Comparison of ENCODE assay signal across 11 cellular contexts in the genomic region with DNA sequence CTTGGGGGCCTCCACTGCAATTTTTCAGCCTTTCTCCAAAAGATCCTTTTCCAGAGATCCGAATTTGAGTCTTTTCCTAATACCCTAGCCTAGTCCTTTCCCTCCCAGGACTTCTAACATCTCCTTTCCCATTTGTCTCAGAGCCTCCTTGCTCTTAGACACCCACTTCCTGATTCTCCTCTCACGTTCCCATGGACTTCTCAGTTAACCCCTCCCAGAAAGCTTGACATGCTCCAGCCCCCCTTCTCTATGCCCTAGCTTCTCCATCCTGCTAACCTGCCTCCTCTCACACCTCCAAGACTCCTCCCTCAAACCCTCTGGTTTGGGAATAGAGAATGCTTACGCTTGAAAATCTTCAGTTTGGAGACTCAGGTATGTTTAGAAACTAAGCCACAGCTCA. TPM values are rescaled to one million over a fixed set of nuclear protein-coding genes. Genes with fewer than 3 reads are reported as not detected.
A peak's percentile ranks its signal among the peaks of the same experiment; 100 is the strongest.
DNase-seq lines count a peak whose midpoint lies in the region; ATAC-seq and TF ChIP-seq lines count a peak whose summit lies in the region.
"Had no signal": no experiment of that assay in that cellular context is flagged by ENCODE, and none has a peak within 500 bp of the region (broad histone marks: within the 10 kb centered on the region; RNA-seq: fewer than 3 reads in every experiment).

No MANE protein-coding gene starts in this region.

- TF ChIP-seq CTCF in WI38 (IDR thresholded peaks at IDR 0.05; ENCODE audit: low read depth, low read length), result no peak
- no peak for TF ChIP-seq CTCF in fibroblast of the aortic adventitia (IDR thresholded peaks at IDR 0.05; ENCODE audit: insufficient read depth, low read length)

- peaks cover 20 to 35% (median 20%) of the 10 kb centered on the region in 3 donors for H3K36me3 ChIP-seq in skeletal muscle tissue (ENCODE audit: control insufficient read depth in 3 of 3, insufficient read depth in 3 of 3, low read length in 3 of 3)

- peaks cover 59 to 70% (median 59%) of the 10 kb centered on the region in 3 donors for H3K4me1 ChIP-seq in skeletal muscle tissue (ENCODE audit: control insufficient read depth in 3 of 3, insufficient read depth in 3 of 3, low read length in 3 of 3)

- H3K27ac Mint-ChIP-seq in T-helper 2 cell treated with Interferon-gamma antibody and Interleukin-4, amounts not matched to agents 5 μg/mL and 100 μg/mL, for 36 hours, result peak overlapping the region; percentile 81

- H3K27me3 ChIP-seq in skeletal muscle tissue (ENCODE audit: control insufficient read depth in 3 of 3, insufficient read depth in 3 of 3, low read length in 3 of 3), result no peaks in the 10 kb centered on the region

- peak overlapping the region in 2 of 3 donors; percentile 5 to 42 for H3K9ac ChIP-seq in skeletal muscle tissue (ENCODE audit: low read depth in 1 of 3, low read length in 3 of 3)

- H3K9me3 Mint-ChIP-seq in T-helper 2 cell treated with Interferon-gamma antibody and Interleukin-4, amounts not matched to agents 5 μg/mL and 100 μg/mL, for 36 hours, result no peaks in the 10 kb centered on the region

- H3K36me3 Mint-ChIP-seq in T-helper 2 cell treated with Interferon-gamma antibody and Interleukin-4, amounts not matched to agents 5 μg/mL and 100 μg/mL, for 36 hours (ENCODE audit: low read depth), result peaks cover 40% of the 10 kb centered on the region

- H3K4me1 Mint-ChIP-seq in T-helper 2 cell treated with Interferon-gamma antibody and Interleukin-4, amounts not matched to agents 5 μg/mL and 100 μg/mL, for 36 hours (ENCODE audit: low read depth), result peaks cover 31% of the 10 kb centered on the region

- no peak overlapping the region for H3K27ac ChIP-seq in skeletal muscle tissue (ENCODE audit: low read depth, low read length)

- peak overlapping the region; percentile 90 for H3K4me3 ChIP-seq in WI38 (ENCODE audit: low read depth, low read length)
- H3K4me3 ChIP-seq in fibroblast of the aortic adventitia (ENCODE audit: low read depth, low read length), result peak overlapping the region; percentile 27
- no peak overlapping the region for H3K4me3 ChIP-seq in skeletal muscle tissue (ENCODE audit: low read length in 3 of 3)

- DNase-seq in T-helper 2 cell treated with Interferon-gamma antibody and Interleukin-4, amounts not matched to agents 5 μg/mL and 100 μg/mL, for 36 hours (ENCODE audit: low spot score), result no peak
- DNase-seq in T-helper 2 cell, result no peak
- DNase-seq in fibroblast of the aortic adventitia (ENCODE audit: low read depth), result no peak
- no peak for DNase-seq in NCI-H526 treated with DMSO at 0.1 percent for 48 hours (lab: John Stamatoyannopoulos, UW)
- DNase-seq: ACHN; NCI-H146; stimulated activated CD8-positive, alpha-beta memory T cell treated with anti-CD3 and anti-CD28 coated beads, Interleukin-4, amount 100 ng/mL, for 48 hours had no signal

- H3K9me3 ChIP-seq in skeletal muscle tissue (ENCODE audit: control insufficient read depth in 3 of 3, low read length in 3 of 3), result no peaks in the 10 kb centered on the region

- no peaks in the 10 kb centered on the region for H3K27me3 Mint-ChIP-seq in T-helper 2 cell treated with Interferon-gamma antibody and Interleukin-4, amounts not matched to agents 5 μg/mL and 100 μg/mL, for 36 hours (ENCODE audit: low read depth)

- H3K4me3 Mint-ChIP-seq in T-helper 2 cell treated with Interferon-gamma antibody and Interleukin-4, amounts not matched to agents 5 μg/mL and 100 μg/mL, for 36 hours, result peak overlapping the region; percentile 95

- ATAC-seq in HG03521 (IDR thresholded peaks at IDR 0.05; ENCODE audit: unreplicated experiment), result no peak
- no peak for ATAC-seq in HG03159 (IDR thresholded peaks at IDR 0.05; ENCODE audit: unreplicated experiment)

RNA-seq across cellular contexts. Expression of a gene that starts 2.5 kb away (rescaled TPM):
- total RNA-seq in fibroblast of the aortic adventitia (ENCODE audit: low replicate concordance) (93.3 and 214 TPM in 2 replicates), skeletal muscle tissue (57.4 TPM)

RNA-seq across cellular contexts. Expression of a gene that starts 22.4 kb away (rescaled TPM):
- total RNA-seq in fibroblast of the aortic adventitia (ENCODE audit: low replicate concordance) (25.3 and 91.6 TPM in 2 replicates), skeletal muscle tissue (38.6 TPM)

RNA-seq across cellular contexts. Expression of a gene that starts 36.7 kb away (rescaled TPM):
- 11.0 and 41.8 TPM in 2 replicates for total RNA-seq in fibroblast of the aortic adventitia (ENCODE audit: low replicate concordance)
- total RNA-seq in skeletal muscle tissue, result 61.1 TPM

RNA-seq across cellular contexts. Expression of a gene that starts 51.1 kb away (rescaled TPM):
- total RNA-seq in fibroblast of the aortic adventitia (ENCODE audit: low replicate concordance), result 22.7 and 37.9 TPM in 2 replicates
- total RNA-seq in skeletal muscle tissue, result 30.8 TPM

RNA-seq across cellular contexts. Expression of a gene that starts 51.6 kb away (rescaled TPM):
- total RNA-seq in fibroblast of the aortic adventitia (ENCODE audit: low replicate concordance) (45.5 and 94.4 TPM in 2 replicates), skeletal muscle tissue (75.2 TPM)

Comparison
In these comparisons a context has a peak if more than half of its experiments do, and no peak if none do; other contexts are left out.
1. H3K4me3 ChIP-seq: peak in WI38 (single experiment) and fibroblast of the aortic adventitia (single experiment); none in skeletal muscle tissue (0 of 3).